2 cellular contexts compared by ENCODE assay signal in the genomic region with DNA sequence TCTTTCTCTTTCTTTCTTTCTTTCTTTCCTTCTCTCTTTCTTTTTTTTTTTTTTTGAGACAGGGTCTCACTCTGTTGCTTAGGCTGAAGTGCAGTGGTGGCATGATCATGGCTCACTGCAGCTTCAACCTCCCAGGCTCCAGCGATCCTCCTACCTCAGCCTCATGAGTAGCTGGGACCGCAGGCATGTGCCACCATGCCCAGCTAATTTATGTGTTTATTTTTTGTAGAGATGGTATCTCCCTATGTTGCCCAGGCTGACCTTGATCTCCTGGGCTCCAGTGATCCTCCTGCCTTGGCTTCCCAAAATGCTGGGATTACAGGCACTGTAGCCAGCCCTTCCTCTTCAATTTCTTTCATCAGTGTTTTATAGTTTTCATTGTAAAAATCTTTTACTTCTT. TPM values are rescaled to one million over a fixed set of nuclear protein-coding genes. Genes with fewer than 3 reads are reported as not detected.
"Had no signal": no experiment of that assay in that cellular context is flagged by ENCODE, and none has a peak within 500 bp of the region (broad histone marks: within the 10 kb centered on the region; RNA-seq: fewer than 3 reads in every experiment).

No MANE protein-coding gene starts in this region.

RNA-seq across cellular contexts. Expression of a gene that starts 30.6 kb away (rescaled TPM):
- total RNA-seq: lung microvascular endothelial cell, mononuclear cell had no signal
